Comparison of ENCODE assay signal across 24 cellular contexts in the genomic region with DNA sequence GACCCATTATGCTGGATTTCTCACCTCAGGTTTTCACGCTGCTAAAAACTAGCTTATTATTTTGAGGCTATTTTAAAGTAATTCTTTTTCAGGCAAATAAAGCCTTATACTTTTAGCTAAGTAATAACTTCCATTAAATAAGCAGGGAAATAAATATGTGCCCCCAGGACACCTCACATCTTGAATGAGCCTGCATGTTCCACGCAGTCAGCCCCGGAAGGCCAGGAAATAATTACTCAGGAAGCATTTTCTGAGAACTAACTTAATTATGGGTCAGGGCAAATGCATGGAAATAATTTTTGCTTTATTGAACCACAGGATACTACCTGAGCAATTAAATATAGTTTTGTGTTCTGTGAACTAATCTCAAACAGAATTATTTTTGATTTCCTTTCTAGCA.
"Had no signal": no experiment of that assay in that cellular context is flagged by ENCODE, and none has a peak within 500 bp of the region (broad histone marks: within the 10 kb centered on the region; RNA-seq: fewer than 3 reads in every experiment).

No MANE protein-coding gene starts in this region.

- H3K9me3 ChIP-seq: Peyer's patch, SJCRH30 had no signal

- ATAC-seq: activated T-helper 17 cell treated with anti-CD3 and anti-CD28 coated beads, Interleukin-2, amount 50 U/mL, for 72 hours; T-helper 17 cell; WTC11 had no signal

- H3K4me2 ChIP-seq: KMS-11 had no signal

- H3K27ac ChIP-seq: cardiac muscle cell, KMS-11, Peyer's patch, RWPE1, SJCRH30 had no signal

- H3K4me1 ChIP-seq: Peyer's patch, SJCRH30 had no signal

- DNase-seq: activated CD4-positive, alpha-beta memory T cell treated with anti-CD3 and anti-CD28 coated beads for 36 hours; activated CD4-positive, alpha-beta T cell treated with anti-CD3 and anti-CD28 coated beads for 1 hour; activated CD4-positive, alpha-beta T cell treated with anti-CD3 and anti-CD28 coated beads, Interleukin-2, amount 10 ng/mL, durations not matched to agents 7 days and 5 days; activated CD8-positive, alpha-beta memory T cell treated with anti-CD3 and anti-CD28 coated beads for 24 hours; activated gamma-delta T cell; activated naive CD4-positive, alpha-beta T cell treated with anti-CD3 and anti-CD28 coated beads for 36 hours; activated T-cell treated with anti-CD3 and anti-CD28 coated beads, Interleukin-2, amount 50 U/mL, for 48 hours; amygdala; NCI-H1092; NCI-H1694; NCI-H2029; NCI-H510A treated with DMSO at 0.1 percent for 48 hours; NCI-H748 treated with DMSO at 0.1 percent for 48 hours; OCI-M1; Peyer's patch; Right ventricle myocardium superior; SJCRH30; T-helper 17 cell; T-helper 9 cell had no signal

- H3K27me3 ChIP-seq: cardiac muscle cell, Peyer's patch, SJCRH30 had no signal

- H3K4me3 ChIP-seq: cardiac muscle cell, Peyer's patch, SJCRH30 had no signal
